Comparison of ENCODE assay signal across 1 cellular context in the genomic region with DNA sequence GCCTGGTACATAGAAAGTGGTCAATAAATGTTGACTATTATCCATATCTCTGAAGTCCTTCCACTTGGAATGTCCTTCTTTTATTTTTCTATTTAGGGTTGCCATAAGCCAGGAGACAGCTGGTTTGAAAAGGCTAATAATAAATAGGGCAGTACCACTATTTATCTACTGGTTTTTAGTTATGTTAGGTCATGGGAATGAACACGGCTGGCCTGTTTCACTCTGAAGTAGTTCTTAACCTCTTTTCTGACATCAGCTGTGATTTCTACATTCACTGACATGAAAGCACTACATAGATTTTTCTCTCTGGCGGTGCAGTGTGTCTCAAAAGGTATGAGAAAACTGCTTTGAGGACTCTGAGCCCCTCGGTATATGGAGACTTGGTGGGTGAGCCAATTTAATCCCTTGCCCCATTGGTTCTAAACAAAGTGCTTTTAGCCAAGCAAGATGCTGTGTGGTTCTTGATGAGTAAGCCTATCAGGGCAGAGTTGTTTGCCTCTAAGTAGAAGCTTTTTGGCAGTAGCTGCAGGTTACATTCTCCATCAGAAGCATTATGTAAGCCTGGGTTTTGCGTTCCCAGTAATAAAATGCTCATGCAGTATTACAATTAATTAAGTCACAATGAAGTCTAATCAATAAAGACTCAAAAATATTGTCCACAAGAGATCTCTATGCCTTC.
TF ChIP-seq lines count a peak whose summit lies in the region.

No MANE protein-coding gene starts in this region.

TF ChIP-seq in HepG2, 621 proteins besides CTCF, POLR2A, EP300 and RAD21:
- TF ChIP-seq DR1 (CRISPR knock-in tag; IDR thresholded peaks at IDR 0.05) (no peak), ZNF619 (CRISPR knock-in tag; IDR thresholded peaks at IDR 0.05) (no peak), PRPF4 (IDR thresholded peaks at IDR 0.05; ENCODE audit: low read depth, low read length, poor library complexity, severe bottlenecking) (no peak), TCF7 (IDR thresholded peaks at IDR 0.05; ENCODE audit: low read depth) (no peak), ZSCAN12 (CRISPR knock-in tag; IDR thresholded peaks at IDR 0.05) (no peak), THYN1 (CRISPR knock-in tag; IDR thresholded peaks at IDR 0.05; ENCODE audit: borderline replicate concordance, low read depth) (no peak), KDM3A (CRISPR knock-in tag; IDR thresholded peaks at IDR 0.05; ENCODE audit: low read depth) (no peak), NFE2L2 (IDR thresholded peaks at IDR 0.05; ENCODE audit: low read length) (no peak), SP4 (CRISPR knock-in tag; IDR thresholded peaks at IDR 0.05) (no peak)
- TF ChIP-seq, protein P1, sequence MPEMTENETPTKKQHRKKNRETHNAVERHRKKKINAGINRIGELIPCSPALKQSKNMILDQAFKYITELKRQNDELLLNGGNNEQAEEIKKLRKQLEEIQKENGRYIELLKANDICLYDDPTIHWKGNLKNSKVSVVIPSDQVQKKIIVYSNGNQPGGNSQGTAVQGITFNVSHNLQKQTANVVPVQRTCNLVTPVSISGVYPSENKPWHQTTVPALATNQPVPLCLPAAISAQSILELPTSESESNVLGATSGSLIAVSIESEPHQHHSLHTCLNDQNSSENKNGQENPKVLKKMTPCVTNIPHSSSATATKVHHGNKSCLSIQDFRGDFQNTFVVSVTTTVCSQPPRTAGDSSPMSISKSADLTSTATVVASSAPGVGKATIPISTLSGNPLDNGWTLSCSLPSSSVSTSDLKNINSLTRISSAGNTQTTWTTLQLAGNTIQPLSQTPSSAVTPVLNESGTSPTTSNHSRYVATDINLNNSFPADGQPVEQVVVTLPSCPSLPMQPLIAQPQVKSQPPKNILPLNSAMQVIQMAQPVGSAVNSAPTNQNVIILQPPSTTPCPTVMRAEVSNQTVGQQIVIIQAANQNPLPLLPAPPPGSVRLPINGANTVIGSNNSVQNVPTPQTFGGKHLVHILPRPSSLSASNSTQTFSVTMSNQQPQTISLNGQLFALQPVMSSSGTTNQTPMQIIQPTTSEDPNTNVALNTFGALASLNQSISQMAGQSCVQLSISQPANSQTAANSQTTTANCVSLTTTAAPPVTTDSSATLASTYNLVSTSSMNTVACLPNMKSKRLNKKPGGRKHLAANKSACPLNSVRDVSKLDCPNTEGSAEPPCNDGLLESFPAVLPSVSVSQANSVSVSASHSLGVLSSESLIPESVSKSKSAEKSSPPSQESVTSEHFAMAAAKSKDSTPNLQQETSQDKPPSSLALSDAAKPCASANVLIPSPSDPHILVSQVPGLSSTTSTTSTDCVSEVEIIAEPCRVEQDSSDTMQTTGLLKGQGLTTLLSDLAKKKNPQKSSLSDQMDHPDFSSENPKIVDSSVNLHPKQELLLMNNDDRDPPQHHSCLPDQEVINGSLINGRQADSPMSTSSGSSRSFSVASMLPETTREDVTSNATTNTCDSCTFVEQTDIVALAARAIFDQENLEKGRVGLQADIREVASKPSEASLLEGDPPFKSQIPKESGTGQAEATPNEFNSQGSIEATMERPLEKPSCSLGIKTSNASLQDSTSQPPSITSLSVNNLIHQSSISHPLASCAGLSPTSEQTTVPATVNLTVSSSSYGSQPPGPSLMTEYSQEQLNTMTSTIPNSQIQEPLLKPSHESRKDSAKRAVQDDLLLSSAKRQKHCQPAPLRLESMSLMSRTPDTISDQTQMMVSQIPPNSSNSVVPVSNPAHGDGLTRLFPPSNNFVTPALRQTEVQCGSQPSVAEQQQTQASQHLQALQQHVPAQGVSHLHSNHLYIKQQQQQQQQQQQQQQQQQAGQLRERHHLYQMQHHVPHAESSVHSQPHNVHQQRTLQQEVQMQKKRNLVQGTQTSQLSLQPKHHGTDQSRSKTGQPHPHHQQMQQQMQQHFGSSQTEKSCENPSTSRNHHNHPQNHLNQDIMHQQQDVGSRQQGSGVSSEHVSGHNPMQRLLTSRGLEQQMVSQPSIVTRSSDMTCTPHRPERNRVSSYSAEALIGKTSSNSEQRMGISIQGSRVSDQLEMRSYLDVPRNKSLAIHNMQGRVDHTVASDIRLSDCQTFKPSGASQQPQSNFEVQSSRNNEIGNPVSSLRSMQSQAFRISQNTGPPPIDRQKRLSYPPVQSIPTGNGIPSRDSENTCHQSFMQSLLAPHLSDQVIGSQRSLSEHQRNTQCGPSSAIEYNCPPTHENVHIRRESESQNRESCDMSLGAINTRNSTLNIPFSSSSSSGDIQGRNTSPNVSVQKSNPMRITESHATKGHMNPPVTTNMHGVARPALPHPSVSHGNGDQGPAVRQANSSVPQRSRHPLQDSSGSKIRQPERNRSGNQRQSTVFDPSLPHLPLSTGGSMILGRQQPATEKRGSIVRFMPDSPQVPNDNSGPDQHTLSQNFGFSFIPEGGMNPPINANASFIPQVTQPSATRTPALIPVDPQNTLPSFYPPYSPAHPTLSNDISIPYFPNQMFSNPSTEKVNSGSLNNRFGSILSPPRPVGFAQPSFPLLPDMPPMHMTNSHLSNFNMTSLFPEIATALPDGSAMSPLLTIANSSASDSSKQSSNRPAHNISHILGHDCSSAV (CRISPR knock-in tag; IDR thresholded peaks at IDR 0.05; ENCODE audit: borderline replicate concordance), result no peak
- TF ChIP-seq, protein P2, sequence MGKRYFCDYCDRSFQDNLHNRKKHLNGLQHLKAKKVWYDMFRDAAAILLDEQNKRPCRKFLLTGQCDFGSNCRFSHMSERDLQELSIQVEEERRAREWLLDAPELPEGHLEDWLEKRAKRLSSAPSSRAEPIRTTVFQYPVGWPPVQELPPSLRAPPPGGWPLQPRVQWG (CRISPR knock-in tag; IDR thresholded peaks at IDR 0.05; ENCODE audit: borderline replicate concordance, low read depth), result no peak
